ENCODE assay signal across 8 cellular contexts in the genomic region with DNA sequence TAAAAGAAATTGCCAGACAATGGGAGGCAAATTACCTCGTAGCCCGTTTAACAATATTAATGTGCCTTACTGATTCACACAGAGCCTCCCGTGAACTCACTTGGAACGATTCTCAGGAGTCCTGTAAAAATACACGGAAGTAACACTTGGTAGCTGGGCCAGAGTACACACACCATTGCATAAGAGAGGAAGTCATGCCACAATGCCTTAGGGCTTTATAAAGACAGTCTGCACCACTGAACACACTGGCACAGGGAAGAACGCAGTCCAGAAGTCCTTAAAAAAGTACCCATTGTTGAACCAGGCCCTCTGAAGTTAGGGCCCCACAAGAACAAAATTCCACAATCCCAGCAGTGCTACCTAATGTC. TPM values are rescaled to one million over a fixed set of nuclear protein-coding genes. Genes with fewer than 3 reads are reported as not detected.
DNase-seq lines count a peak whose midpoint lies in the region; ATAC-seq, FAIRE-seq and TF ChIP-seq lines count a peak whose summit lies in the region.

No MANE protein-coding gene starts in this region.

- ATAC-seq in activated CD8-positive, alpha-beta T cell treated with anti-CD3 and anti-CD28 coated beads, Interleukin-2, amount 10 ng/mL, durations not matched to agents 7 days and 5 days, result no peak

- POLR2A ChIA-PET in activated CD8-positive, alpha-beta T cell treated with anti-CD3 and anti-CD28 coated beads, Interleukin-2, amount 10 ng/mL, durations not matched to agents 7 days and 5 days (lab: Charles Lee), result no interaction called here

- H3K27me3 ChIP-seq in MG63 (no peaks in the 10 kb centered on the region), bronchial epithelial cell (ENCODE audit: control insufficient read depth, insufficient read depth, low read length) (no peaks in the 10 kb centered on the region)

- peaks cover 79% of the 10 kb centered on the region for H3K4me1 Mint-ChIP-seq in activated CD8-positive, alpha-beta T cell treated with anti-CD3 and anti-CD28 coated beads, Interleukin-2, amount 10 ng/mL, durations not matched to agents 7 days and 5 days (ENCODE audit: low read depth)

- DNase-seq in NCI-H748 (lab: John Stamatoyannopoulos, UW; ENCODE audit: unreplicated experiment) (peak; percentile 1), NCI-H748 treated with DMSO at 0.1 percent for 48 hours (lab: John Stamatoyannopoulos, UW) (no peak), MG63 (peak; percentile 64), bronchial epithelial cell (ENCODE audit: low read depth) (peak; percentile 94), lung microvascular endothelial cell (ENCODE audit: low read depth in 2 of 2) (peak; percentile 64 to 78), NCI-H2171 (lab: John Stamatoyannopoulos, UW) (no peak), GM19238 (ENCODE audit: insufficient read length, low spot score) (no peak)
- DNase-seq in activated CD8-positive, alpha-beta T cell treated with anti-CD3 and anti-CD28 coated beads, Interleukin-2, amount 10 ng/mL, durations not matched to agents 7 days and 5 days, result no peak

- H3K4me3 ChIP-seq in MG63 (no peak overlapping the region), bronchial epithelial cell (ENCODE audit: low read depth, low read length) (no peak overlapping the region)

- H3K27ac Mint-ChIP-seq in activated CD8-positive, alpha-beta T cell treated with anti-CD3 and anti-CD28 coated beads, Interleukin-2, amount 10 ng/mL, durations not matched to agents 7 days and 5 days, result no peak overlapping the region

- no peaks in the 10 kb centered on the region for H3K9me3 Mint-ChIP-seq in activated CD8-positive, alpha-beta T cell treated with anti-CD3 and anti-CD28 coated beads, Interleukin-2, amount 10 ng/mL, durations not matched to agents 7 days and 5 days (ENCODE audit: insufficient read depth)

- CTCF ChIA-PET in activated CD8-positive, alpha-beta T cell treated with anti-CD3 and anti-CD28 coated beads, Interleukin-2, amount 10 ng/mL, durations not matched to agents 7 days and 5 days (lab: Charles Lee), result interaction anchor here (1.3 to 5.8 kb wide), 3 partner anchors 8 to 303 kb away, joined by 4 to 44 read pairs (median 6); no protein-coding TSS in a partner anchor

- TF ChIP-seq CTCF in bronchial epithelial cell (IDR thresholded peaks at IDR 0.05; ENCODE audit: insufficient read depth, low read length, severe bottlenecking), result no peak

- H3K36me3 ChIP-seq in MG63 (no peaks in the 10 kb centered on the region), bronchial epithelial cell (ENCODE audit: control insufficient read depth, insufficient read depth, low read length) (peaks cover 7% of the 10 kb centered on the region)

- H3K27me3 Mint-ChIP-seq in activated CD8-positive, alpha-beta T cell treated with anti-CD3 and anti-CD28 coated beads, Interleukin-2, amount 10 ng/mL, durations not matched to agents 7 days and 5 days (ENCODE audit: low read depth), result no peaks in the 10 kb centered on the region

- no peaks in the 10 kb centered on the region for H3K9me3 ChIP-seq in MG63

- FAIRE-seq in bronchial epithelial cell (lab: Jason Lieb, UNC), result peak; percentile 84

- no peak overlapping the region for H3K4me3 Mint-ChIP-seq in activated CD8-positive, alpha-beta T cell treated with anti-CD3 and anti-CD28 coated beads, Interleukin-2, amount 10 ng/mL, durations not matched to agents 7 days and 5 days

- peaks cover 8% of the 10 kb centered on the region for H3K36me3 Mint-ChIP-seq in activated CD8-positive, alpha-beta T cell treated with anti-CD3 and anti-CD28 coated beads, Interleukin-2, amount 10 ng/mL, durations not matched to agents 7 days and 5 days (ENCODE audit: low read depth)

RNA-seq across cellular contexts. Expression of a gene that starts 15.1 kb away (rescaled TPM):
- total RNA-seq in MG63 (2014; rRNA removed; shearing (Covaris generic); ENCODE audit: low replicate concordance), result not detected in 2 replicates
- 29.7 and 71.0 TPM in 2 replicates for total RNA-seq in bronchial epithelial cell
- 0.65 and 0.79 TPM in 2 replicates for total RNA-seq in lung microvascular endothelial cell
- 1 to 10 TPM; 1.3 to 1.7 TPM for total RNA-seq in activated CD8-positive, alpha-beta T cell treated with anti-CD3 and anti-CD28 coated beads, Interleukin-2, amount 10 ng/mL, durations not matched to agents 7 days and 5 days

Comparison
In these comparisons a context has a peak if more than half of its experiments do, and no peak if none do; other contexts are left out.
1. DNase-seq: peak in NCI-H748 (single experiment), MG63 (single experiment), bronchial epithelial cell (single experiment) and lung microvascular endothelial cell (2 of 2); none in NCI-H748 treated with DMSO at 0.1 percent for 48 hours (single experiment), NCI-H2171 (single experiment), GM19238 (single experiment) and activated CD8-positive, alpha-beta T cell treated with anti-CD3 and anti-CD28 coated beads, Interleukin-2, amount 10 ng/mL, durations not matched to agents 7 days and 5 days (single experiment).
2. RNA of a gene that starts 15.1 kb away (total RNA-seq): 29.7 to 71.0 TPM in bronchial epithelial cell; 1.3 to 1.7 TPM in activated CD8-positive, alpha-beta T cell treated with anti-CD3 and anti-CD28 coated beads, Interleukin-2, amount 10 ng/mL, durations not matched to agents 7 days and 5 days, 0.65 to 0.79 TPM in lung microvascular endothelial cell and not detected in MG63; every median in the first group is over 10 times any median in the second.